In the genomic region with DNA sequence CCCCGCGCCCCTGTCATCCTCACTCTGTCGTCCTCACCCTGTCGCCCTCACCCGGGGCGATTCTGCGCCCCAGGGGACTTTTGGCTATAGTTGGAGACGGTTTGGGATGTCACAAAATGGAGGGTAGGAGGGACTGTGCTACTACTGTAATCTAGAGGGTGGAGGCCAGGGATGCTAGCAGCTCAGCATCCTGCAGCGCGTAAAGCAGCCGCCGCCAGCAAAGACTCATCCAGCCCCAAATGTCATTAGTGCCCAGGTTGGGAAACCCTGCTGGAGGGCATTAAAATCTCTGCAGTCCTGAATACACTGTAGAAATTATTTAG, we compare ENCODE assay signal across 1 cellular context.
TF ChIP-seq lines count a peak whose summit lies in the region.

No MANE protein-coding gene starts in this region.

TF ChIP-seq in endothelial cell of umbilical vein, 7 proteins besides CTCF, POLR2A, EP300 and RAD21 (continued from another document):
- no peak for TF ChIP-seq GATA2 (IDR thresholded peaks at IDR 0.05; ENCODE audit: insufficient read depth, insufficient read length, low read depth, low read length)
- TF ChIP-seq FOS (IDR thresholded peaks at IDR 0.05; ENCODE audit: borderline replicate concordance, insufficient read depth, low read length): no peak
- no peak for TF ChIP-seq POLR2AphosphoS5 (IDR thresholded peaks at IDR 0.05; ENCODE audit: insufficient read depth, low read depth, low read length)
- TF ChIP-seq MYC (IDR thresholded peaks at IDR 0.05; ENCODE audit: low read depth, low read length): no peak
- TF ChIP-seq, protein P1, sequence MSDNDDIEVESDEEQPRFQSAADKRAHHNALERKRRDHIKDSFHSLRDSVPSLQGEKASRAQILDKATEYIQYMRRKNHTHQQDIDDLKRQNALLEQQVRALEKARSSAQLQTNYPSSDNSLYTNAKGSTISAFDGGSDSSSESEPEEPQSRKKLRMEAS (IDR thresholded peaks at IDR 0.05; ENCODE audit: insufficient read depth, insufficient read length): no peak
TF ChIP-seq in endothelial cell of umbilical vein: peak in this region for 0.
